ENCODE assay signal across 11 cellular contexts in genomic region chr3:16174976-16175901, GRCh38. TPM values are rescaled to one million over a fixed set of nuclear protein-coding genes. Genes with fewer than 3 reads are reported as not detected.
DNase-seq lines count a peak whose midpoint lies in the region; ATAC-seq, FAIRE-seq and TF ChIP-seq lines count a peak whose summit lies in the region.
"Had no signal": no experiment of that assay in that cellular context is flagged by ENCODE, and none has a peak within 500 bp of the region (broad histone marks: within the 10 kb centered on the region; RNA-seq: fewer than 3 reads in every experiment).

No MANE protein-coding gene starts in this region.

- POLR2A ChIA-PET in Panc1 (lab: Charles Lee) = no interaction called here

- H3K79me1 ChIP-seq in mesenchymal stem cell (replicated peaks; ENCODE audit: low read length, poor library complexity, severe bottlenecking) = no peaks in the 10 kb centered on the region

- no peak for TF ChIP-seq POLR2A in H54 (IDR thresholded peaks at IDR 0.05; ENCODE audit: low read depth, low read length)

- peak overlapping the region; percentile 80 for H4K8ac ChIP-seq in mesenchymal stem cell (ENCODE audit: low read length)

- H3K27ac ChIP-seq in Panc1 (ENCODE audit: low read length) (peak overlapping the region; percentile 39; the same call in 1 of the 2 replicates), esophagus (ENCODE audit: low read depth in 2 of 2, low read length in 1 of 2) (peak overlapping the region; percentile 29 to 34), mesenchymal stem cell (ENCODE audit: low read length, poor library complexity, severe bottlenecking) (no peak overlapping the region), thoracic aorta (peak overlapping the region; percentile 64 to 65)

- 74 to 79% methylated on average over 19 of the region's 19 CpGs for WGBS in esophagus, 2 donors
- 91% methylated on average over 19 of the region's 19 CpGs for WGBS in mesenchymal stem cell

- no peaks in the 10 kb centered on the region for H3K9me3 ChIP-seq in Panc1 (ENCODE audit: control insufficient read depth, insufficient read depth, low read depth, low read length)
- H3K9me3 ChIP-seq in esophagus (ENCODE audit: control insufficient read depth in 2 of 2, insufficient read depth in 1 of 2, low read depth in 1 of 2, low read length in 1 of 2) = no peaks in the 10 kb centered on the region
- no peaks in the 10 kb centered on the region for H3K9me3 ChIP-seq in mesenchymal stem cell (ENCODE audit: control insufficient read depth, low read length)
- no peaks in the 10 kb centered on the region for H3K9me3 ChIP-seq in thoracic aorta

- peak overlapping the region; percentile 74 for H2BK15ac ChIP-seq in mesenchymal stem cell (ENCODE audit: low read depth, poor library complexity, severe bottlenecking)

- peak overlapping the region; percentile 32 to 61 for H3K4ac ChIP-seq in mesenchymal stem cell (ENCODE audit: low read depth in 1 of 2, low read length in 2 of 2)

- H2AFZ ChIP-seq in mesenchymal stem cell (ENCODE audit: low read depth, low read length) = no peak overlapping the region

- H3K18ac ChIP-seq in mesenchymal stem cell (ENCODE audit: low read depth in 1 of 2, low read length in 2 of 2) = peak overlapping the region; percentile 30 to 68

- H3K4me2 ChIP-seq in mesenchymal stem cell (ENCODE audit: low read length, poor library complexity, severe bottlenecking) = no peak overlapping the region

- no peak overlapping the region for H3K4me3 ChIP-seq in Panc1 (ENCODE audit: low read depth in 2 of 2, low read length in 2 of 2)
- H3K4me3 ChIP-seq in esophagus (ENCODE audit: low read depth in 1 of 2, low read length in 2 of 2) = peak overlapping the region; percentile 31 to 41
- H3K4me3 ChIP-seq in mesenchymal stem cell (ENCODE audit: insufficient read depth in 1 of 2, low read depth in 1 of 2, low read length in 2 of 2) = peak overlapping the region in 1 of 2 experiments; percentile 79
- peak overlapping the region; percentile 65 for H3K4me3 ChIP-seq in thoracic aorta

- peak overlapping the region; percentile 59 for H2BK120ac ChIP-seq in mesenchymal stem cell (ENCODE audit: low read depth, low read length)

- CTCF ChIA-PET in Panc1 (lab: Charles Lee) = no interaction called here

- peaks cover 12% of the 10 kb centered on the region for H3K4me1 ChIP-seq in Panc1 (ENCODE audit: control insufficient read depth, insufficient read depth, low read length)
- peaks cover 0 to 8% of the 10 kb centered on the region in 2 donors for H3K4me1 ChIP-seq in esophagus (ENCODE audit: control insufficient read depth in 2 of 2, insufficient read depth in 2 of 2, low read length in 1 of 2)
- H3K4me1 ChIP-seq in mesenchymal stem cell (ENCODE audit: control insufficient read depth, insufficient read depth, low read depth, low read length) = peaks cover 16% of the 10 kb centered on the region
- peaks cover 8 to 51% of the 10 kb centered on the region in 2 donors for H3K4me1 ChIP-seq in thoracic aorta (ENCODE audit: control insufficient read depth in 1 of 2, low read depth in 2 of 2)

- H3K27me3 ChIP-seq in Panc1 (ENCODE audit: control insufficient read depth, insufficient read depth, low read length) = no peaks in the 10 kb centered on the region
- no peaks in the 10 kb centered on the region for H3K27me3 ChIP-seq in esophagus (ENCODE audit: control insufficient read depth in 1 of 2, insufficient read depth in 2 of 2, low read length in 2 of 2)
- H3K27me3 ChIP-seq in mesenchymal stem cell (ENCODE audit: control insufficient read depth in 1 of 2, insufficient read depth in 1 of 2, low read length in 2 of 2) = no peaks in the 10 kb centered on the region
- H3K27me3 ChIP-seq in thoracic aorta (replicated peaks; ENCODE audit: insufficient read depth) = no peaks in the 10 kb centered on the region

- H2BK12ac ChIP-seq in mesenchymal stem cell (ENCODE audit: low read length in 2 of 2) = peak overlapping the region; percentile 2 to 79

- no TSS peak for BruUV-seq in Panc1 (replicated peaks; lab: Mats Ljungman, UMichigan)

- no peak for DNase-seq in Panc1 (ENCODE audit: low read depth, low spot score)
- DNase-seq in mesenchymal stem cell = no peak
- DNase-seq in thoracic aorta (ENCODE audit: low spot score) = no peak
- DNase-seq in T-helper 1 cell = no peak
- DNase-seq in H54 (ENCODE audit: insufficient read length, low spot score) = no peak
- no peak for DNase-seq in stimulated activated CD4-positive, alpha-beta T cell treated with anti-CD3 and anti-CD28 coated beads, Interleukin-12 subunit alpha, Interleukin-12 subunit beta, amount 100 ng/mL, for 4 hours
- DNase-seq: CD8-positive, alpha-beta memory T cell; NCI-H774 had no signal

- no peak overlapping the region for H2BK5ac ChIP-seq in mesenchymal stem cell (ENCODE audit: low read depth, low read length, poor library complexity, severe bottlenecking)

- peak overlapping the region; percentile 87 for H3K9ac ChIP-seq in mesenchymal stem cell (ENCODE audit: low read length)

- FAIRE-seq in H54 (lab: Jason Lieb, UNC) = no peak

- no peak for ATAC-seq in Panc1
- ATAC-seq in thoracic aorta (ENCODE audit: insufficient number of reproducible peaks, low FRiP score, low read depth) = no peak
- no peak for ATAC-seq in GM18858 (IDR thresholded peaks at IDR 0.05; ENCODE audit: unreplicated experiment)

- no peak overlapping the region for H3K23ac ChIP-seq in mesenchymal stem cell (ENCODE audit: low read length in 2 of 2)

- in situ Hi-C loops in Panc1 (cut with HindIII; ENCODE audit: low pct_unique_long_range_greater_than_20kb, low sequenced_read_pairs) = no loop called here

- TF ChIP-seq CTCF in Panc1 (IDR thresholded peaks at IDR 0.05) = no peak
- TF ChIP-seq CTCF in thoracic aorta (IDR thresholded peaks at IDR 0.05) = no peak

- no peak overlapping the region for H2AK5ac ChIP-seq in mesenchymal stem cell (ENCODE audit: low read length, severe bottlenecking)

- peak overlapping the region in 1 of 2 experiments; percentile 92 for H3K14ac ChIP-seq in mesenchymal stem cell (ENCODE audit: low read length in 2 of 2)

- no peaks in the 10 kb centered on the region for H3K36me3 ChIP-seq in Panc1 (ENCODE audit: control insufficient read depth, insufficient read depth, low read length)
- H3K36me3 ChIP-seq in esophagus (ENCODE audit: control insufficient read depth in 2 of 2, insufficient read depth in 2 of 2, low read length in 1 of 2) = no peaks in the 10 kb centered on the region
- peaks cover 0 to 16% of the 10 kb centered on the region in 2 experiments for H3K36me3 ChIP-seq in mesenchymal stem cell (ENCODE audit: control insufficient read depth in 1 of 2, insufficient read depth in 2 of 2, low read depth in 1 of 2, low read length in 2 of 2)
- no peaks in the 10 kb centered on the region for H3K36me3 ChIP-seq in thoracic aorta

- H4K91ac ChIP-seq in mesenchymal stem cell (ENCODE audit: low read length) = peak overlapping the region; percentile 30

- intact Hi-C loops in Panc1 (cut with micrococcal nuclease; ENCODE audit: unreplicated experiment) = loop anchor here (10.0 kb wide), 1 partner anchor 360 kb away; no protein-coding TSS in a partner anchor

RNA-seq across cellular contexts. Expression of gene GALNT15, which starts 0.8 kb away (rescaled TPM):
- total RNA-seq in Panc1 (2021; ENCODE audit: unreplicated experiment) (0.10 TPM), thoracic aorta (100 to 1,000 TPM; 157 to 167 TPM)
- polyA plus RNA-seq in Panc1 (2012; ENCODE audit: insufficient read length) = not detected
- 1 to 10 TPM; 2.8 to 7.9 TPM for polyA plus RNA-seq in esophagus
- 0.69 TPM for polyA plus RNA-seq in mesenchymal stem cell (2013, experiment 1 of 2)
- 0.86 TPM for polyA plus RNA-seq in mesenchymal stem cell (2013, experiment 2 of 2)
- total RNA-seq: CD8-positive, alpha-beta memory T cell; mononuclear cell had no signal
- polyA plus RNA-seq: CD8-positive, alpha-beta memory T cell had no signal

Comparison
In these comparisons a context has a peak if more than half of its experiments do, and no peak if none do; other contexts are left out.
1. H3K4me3 ChIP-seq: peak in esophagus (2 of 2) and thoracic aorta (single experiment); none in Panc1 (0 of 2).
2. RNA of gene GALNT15, which starts 0.8 kb away (total RNA-seq): 157 to 167 TPM in thoracic aorta; 0.10 TPM in Panc1 (single experiment); every median in the first group is over 100 times any median in the second.